Comparison of ENCODE assay signal across 1 cellular context in genomic region chr7:115410972-115411686, GRCh38.
TF ChIP-seq lines count a peak whose summit lies in the region.

No MANE protein-coding gene starts in this region.

TF ChIP-seq in GM12878, 131 proteins besides CTCF, POLR2A, EP300 and RAD21 (continued from another document):
- TF ChIP-seq ATF2 (IDR thresholded peaks at IDR 0.05; ENCODE audit: low read length), result no peak
- TF ChIP-seq E4F1 (IDR thresholded peaks at IDR 0.05; ENCODE audit: borderline replicate concordance, partially characterized antibody), result no peak
- TF ChIP-seq YY1 (IDR thresholded peaks at IDR 0.05; ENCODE audit: low read depth, low read length), result 0 out of 2 replicates have a peak, but pooled peaks have one; percentile 29
- no peak for TF ChIP-seq IRF3 (IDR thresholded peaks at IDR 0.05)
- TF ChIP-seq SREBF2 (IDR thresholded peaks at IDR 0.05; ENCODE audit: low read length), result no peak
- TF ChIP-seq ZZZ3 (IDR thresholded peaks at IDR 0.05; ENCODE audit: control insufficient read depth, insufficient read length, low read depth), result no peak
- TF ChIP-seq KDM1A (IDR thresholded peaks at IDR 0.05; ENCODE audit: borderline replicate concordance), result no peak
- no peak for TF ChIP-seq EGR1 (IDR thresholded peaks at IDR 0.05; ENCODE audit: borderline replicate concordance in 1 of 2, low read depth in 2 of 2, low read length in 2 of 2)
- no peak for TF ChIP-seq MAX (IDR thresholded peaks at IDR 0.05; ENCODE audit: low read depth, low read length)
- TF ChIP-seq CREB1 (IDR thresholded peaks at IDR 0.05; ENCODE audit: low read depth), result no peak
- no peak for TF ChIP-seq ZBTB33 (IDR thresholded peaks at IDR 0.05)
- TF ChIP-seq PKNOX1 (IDR thresholded peaks at IDR 0.05), result no peak
- TF ChIP-seq TCF12 (IDR thresholded peaks at IDR 0.05; ENCODE audit: low read depth, low read length), result no peak
